Comparison of ENCODE assay signal across 22 cellular contexts in genomic region chr10:99958806-99959205, GRCh38. TPM values are rescaled to one million over a fixed set of nuclear protein-coding genes. Genes with fewer than 3 reads are reported as not detected.
DNase-seq lines count a peak whose midpoint lies in the region; ATAC-seq, FAIRE-seq and TF ChIP-seq lines count a peak whose summit lies in the region.
"Had no signal": no experiment of that assay in that cellular context is flagged by ENCODE, and none has a peak within 500 bp of the region (broad histone marks: within the 10 kb centered on the region; RNA-seq: fewer than 3 reads in every experiment).

No MANE protein-coding gene starts in this region.

- peak; percentile 62 for FAIRE-seq in A204.1 (lab: Jason Lieb, UNC)
- FAIRE-seq in K562 (lab: Jason Lieb, UNC), result no peak
- FAIRE-seq in kidney (lab: Jason Lieb, UNC), result peak; percentile 21
- FAIRE-seq: H54 had no signal

- DNase-seq in K562 (ENCODE audit: extremely low read depth in 1 of 4, low spot score in 3 of 4), result no peak
- no peak for DNase-seq in kidney
- DNase-seq in stimulated activated CD4-positive, alpha-beta T cell treated with anti-CD3 and anti-CD28 coated beads, Interleukin-4, amount 100 ng/mL, for 24 hours, result no peak
- DNase-seq in NCI-H1092 (lab: John Stamatoyannopoulos, UW), result no peak
- DNase-seq in NCI-H2196 (lab: John Stamatoyannopoulos, UW; ENCODE audit: unreplicated experiment), result no peak
- DNase-seq: 8988T, EL, GF-D8, Kasumi-1, MG63, NCI-H1048, NCI-H1436 treated with DMSO at 0.1 percent for 48 hours, NCI-H2029, NCI-H226, NCI-H510A treated with DMSO at 0.1 percent for 48 hours, NCI-H82, SJCRH30 had no signal

- BruUV-seq in K562 (replicated peaks; lab: Mats Ljungman, UMichigan), result no TSS peak

- TF ChIP-seq EP300 in K562 (IDR thresholded peaks at IDR 0.05; ENCODE audit: low read length), result no peak

- H3K79me2 ChIP-seq in K562 (ENCODE audit: control insufficient read depth, insufficient read depth, low read length), result no peaks in the 10 kb centered on the region

- intact Hi-C loops in K562 (cut with micrococcal nuclease), result no loop called here
- intact Hi-C loops in kidney (cut with DNase I), result no loop called here

- H3K4me1 ChIP-seq in K562 (replicated peaks in 1 of 2; ENCODE audit: control insufficient read depth in 2 of 2, insufficient read depth in 2 of 2, low read length in 2 of 2) (no peaks in the 10 kb centered on the region), kidney (ENCODE audit: control insufficient read depth in 1 of 2, insufficient read depth in 1 of 2, low read depth in 1 of 2, low read length in 2 of 2) (no peaks in the 10 kb centered on the region), skeletal muscle satellite cell (ENCODE audit: control insufficient read depth, insufficient read depth, low read length) (peaks cover 17% of the 10 kb centered on the region)
- H3K4me1 ChIP-seq: SJCRH30 had no signal

- H3K4me2 ChIP-seq in K562 (ENCODE audit: insufficient read depth, low read length), result no peak overlapping the region
- peak overlapping the region; percentile 23 for H3K4me2 ChIP-seq in skeletal muscle satellite cell (ENCODE audit: low read length)

- no peak overlapping the region for H2AFZ ChIP-seq in K562 (ENCODE audit: low read depth, low read length)

- in situ Hi-C loops in K562 (cut with MboI), result no loop called here

- 94% methylated on average over 6 of the region's 6 CpGs for WGBS in K562 (ENCODE audit: insufficient coverage, low coverage, missing lambda C conversion rate)

- CTCF ChIA-PET in K562 (lab: Yijun Ruan, JAX; ENCODE audit: low intra/inter-chr PET ratio), result no interaction called here

- H3K9me1 ChIP-seq in K562 (ENCODE audit: control insufficient read depth, insufficient read depth, low read length), result no peaks in the 10 kb centered on the region

- no peak for TF ChIP-seq RAD21 in K562 (CRISPR knock-in tag; conservative IDR thresholded peaks at IDR 0.05 in 1 of 2, IDR thresholded peaks at IDR 0.05 in 1 of 2)

- ATAC-seq in K562 (no peak), GM21423 (IDR thresholded peaks at IDR 0.05; ENCODE audit: unreplicated experiment) (no peak)
- ATAC-seq: Panc1 had no signal

- POLR2A ChIA-PET in K562 (lab: Yijun Ruan, JAX), result no interaction called here

- no peak overlapping the region for H3K9ac ChIP-seq in K562 (ENCODE audit: insufficient read depth in 1 of 2, low read depth in 2 of 2, low read length in 2 of 2)
- no peak overlapping the region for H3K9ac ChIP-seq in kidney (ENCODE audit: low read length in 2 of 2)
- peak overlapping the region; percentile 3 for H3K9ac ChIP-seq in skeletal muscle satellite cell (ENCODE audit: low read depth, low read length)

- no peaks in the 10 kb centered on the region for H3K9me3 ChIP-seq in K562 (replicated peaks; ENCODE audit: control insufficient read depth, insufficient read depth, low read depth, low read length)
- H3K9me3 ChIP-seq in kidney (ENCODE audit: control insufficient read depth in 1 of 2, low read length in 2 of 2), result no peaks in the 10 kb centered on the region
- H3K9me3 ChIP-seq in skeletal muscle satellite cell (replicated peaks; ENCODE audit: low read length), result no peaks in the 10 kb centered on the region
- H3K9me3 ChIP-seq: MG63, SJCRH30 had no signal

- H3K27me3 ChIP-seq in K562 (ENCODE audit: control insufficient read depth in 2 of 2, insufficient read depth in 2 of 2, low read length in 2 of 2), result no peaks in the 10 kb centered on the region
- no peaks in the 10 kb centered on the region for H3K27me3 ChIP-seq in skeletal muscle satellite cell (ENCODE audit: control insufficient read depth, insufficient read depth, low read length)
- H3K27me3 ChIP-seq: MG63, SJCRH30 had no signal

- TF ChIP-seq CTCF in K562 (IDR thresholded peaks at IDR 0.05 in 2 of 3, conservative IDR thresholded peaks at IDR 0.05 in 1 of 3; ENCODE audit: insufficient read depth in 2 of 3, low read depth in 1 of 3, low read length in 3 of 3), result no peak
- TF ChIP-seq CTCF in kidney (IDR thresholded peaks at IDR 0.05; ENCODE audit: borderline replicate concordance, extremely low read depth, insufficient read depth), result no peak

- H3K27ac ChIP-seq in K562 (ENCODE audit: extremely low read depth, low read depth, low read length) (no peak overlapping the region), kidney (ENCODE audit: low read depth in 2 of 2, low read length in 2 of 2) (no peak overlapping the region)
- H3K27ac ChIP-seq: SJCRH30 had no signal

- no peaks in the 10 kb centered on the region for H4K20me1 ChIP-seq in K562 (replicated peaks; ENCODE audit: control insufficient read depth, insufficient read depth, low read length)

- H3K4me3 ChIP-seq in K562, result no peak overlapping the region
- H3K4me3 ChIP-seq in kidney (ENCODE audit: low read length in 2 of 2), result no peak overlapping the region
- no peak overlapping the region for H3K4me3 ChIP-seq in skeletal muscle satellite cell (ENCODE audit: low read length)
- H3K4me3 ChIP-seq: MG63, SJCRH30 had no signal

- no peak for TF ChIP-seq POLR2A in K562 (conservative IDR thresholded peaks at IDR 0.05)

- peaks cover 6% of the 10 kb centered on the region; the same call in 1 of the 3 replicates for H3K36me3 ChIP-seq in K562 (ENCODE audit: control insufficient read depth, insufficient read depth, low read length)
- H3K36me3 ChIP-seq in kidney (ENCODE audit: control insufficient read depth in 1 of 2, insufficient read depth in 2 of 2, low read length in 2 of 2), result peaks cover 5 to 15% of the 10 kb centered on the region in 2 donors
- peaks cover 44% of the 10 kb centered on the region for H3K36me3 ChIP-seq in skeletal muscle satellite cell (ENCODE audit: insufficient read depth, low read length)

TF ChIP-seq in K562, 482 proteins besides CTCF, POLR2A, EP300 and RAD21:
- TF ChIP-seq THRAP3 (IDR thresholded peaks at IDR 0.05; ENCODE audit: borderline replicate concordance) (no peak), KDM2B (CRISPR knock-in tag; IDR thresholded peaks at IDR 0.05) (no peak), ZNF277 (CRISPR knock-in tag; IDR thresholded peaks at IDR 0.05; ENCODE audit: borderline replicate concordance) (peak; percentile 75; the same call in 1 of the 2 replicates), DMBX1 (CRISPR knock-in tag; IDR thresholded peaks at IDR 0.05; ENCODE audit: borderline replicate concordance) (no peak), HDAC6 (IDR thresholded peaks at IDR 0.05; ENCODE audit: low read depth, low read length) (no peak), POLR3A (IDR thresholded peaks at IDR 0.05; ENCODE audit: borderline replicate concordance, extremely low read depth, insufficient read depth, insufficient read length) (no peak)
- TF ChIP-seq, protein P1, sequence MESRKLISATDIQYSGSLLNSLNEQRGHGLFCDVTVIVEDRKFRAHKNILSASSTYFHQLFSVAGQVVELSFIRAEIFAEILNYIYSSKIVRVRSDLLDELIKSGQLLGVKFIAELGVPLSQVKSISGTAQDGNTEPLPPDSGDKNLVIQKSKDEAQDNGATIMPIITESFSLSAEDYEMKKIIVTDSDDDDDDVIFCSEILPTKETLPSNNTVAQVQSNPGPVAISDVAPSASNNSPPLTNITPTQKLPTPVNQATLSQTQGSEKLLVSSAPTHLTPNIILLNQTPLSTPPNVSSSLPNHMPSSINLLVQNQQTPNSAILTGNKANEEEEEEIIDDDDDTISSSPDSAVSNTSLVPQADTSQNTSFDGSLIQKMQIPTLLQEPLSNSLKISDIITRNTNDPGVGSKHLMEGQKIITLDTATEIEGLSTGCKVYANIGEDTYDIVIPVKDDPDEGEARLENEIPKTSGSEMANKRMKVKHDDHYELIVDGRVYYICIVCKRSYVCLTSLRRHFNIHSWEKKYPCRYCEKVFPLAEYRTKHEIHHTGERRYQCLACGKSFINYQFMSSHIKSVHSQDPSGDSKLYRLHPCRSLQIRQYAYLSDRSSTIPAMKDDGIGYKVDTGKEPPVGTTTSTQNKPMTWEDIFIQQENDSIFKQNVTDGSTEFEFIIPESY (CRISPR knock-in tag; IDR thresholded peaks at IDR 0.05), result no peak

RNA-seq across cellular contexts. Expression of gene DNMBP, which starts 50.9 kb away (rescaled TPM):
- 9.9 and 13.0 TPM in 2 replicates for total RNA-seq in K562 (2011; cell fraction: chromatin; rRNA removed; ENCODE audit: low replicate concordance)
- 4.3 and 4.8 TPM in 2 replicates for total RNA-seq in K562 (2011; cell fraction: nucleolus; rRNA removed)
- total RNA-seq in K562 (2011; cell fraction: nucleoplasm; rRNA removed), result 5.6 and 6.0 TPM in 2 replicates
- total RNA-seq in K562 (2014; rRNA removed), result 1.8 and 1.9 TPM in 2 replicates
- total RNA-seq in K562 (2014; rRNA removed; fragmentation: Illumina TruSeq; extraction: Trizol), result 2.1 and 2.2 TPM in 2 replicates
- 2.8 and 3.2 TPM in 2 replicates for total RNA-seq in K562 (2015; rRNA removed; fragmentation: Illumina TruSeq; extraction: Trizol)
- total RNA-seq in K562 (2021), result 3.2 and 3.5 TPM in 2 replicates
- 2.1 and 3.2 TPM in 2 replicates for polyA plus RNA-seq in K562 (2011; rRNA removed)
- polyA plus RNA-seq in K562 (2011; cell fraction: cytosol; rRNA removed), result 1.8 and 3.2 TPM in 2 replicates
- polyA plus RNA-seq in K562 (2011; cell fraction: nucleus; rRNA removed), result 3.3 and 3.7 TPM in 2 replicates
- polyA plus RNA-seq in K562 (2012), result 2.6 and 3.5 TPM in 2 replicates
- 3.1 and 3.7 TPM in 2 replicates for polyA plus RNA-seq in K562 (2014; fragmentation: Illumina TruSeq; extraction: Trizol)
- polyA plus RNA-seq in K562 (2014; fragmentation: Nextera tagmentation; extraction: Ambion mirVana), result 1 to 10 TPM in 1 of 2 experiments, under 1 TPM in 1; 0.83 to 1.1 TPM
- 1.8 and 2.3 TPM in 2 replicates for polyA plus RNA-seq in K562 (2014; rRNA removed)
- polyA minus RNA-seq in K562 (2011; rRNA and poly(A)+ RNA removed), result 3.6 and 5.0 TPM in 2 replicates
- polyA minus RNA-seq in K562 (2011; cell fraction: cytosol; rRNA and poly(A)+ RNA removed), result 2.9 and 3.6 TPM in 2 replicates
- 2.8 and 5.0 TPM in 2 replicates for polyA minus RNA-seq in K562 (2011; cell fraction: nucleus; rRNA and poly(A)+ RNA removed)
- total RNA-seq in kidney, result 23.7 TPM
- polyA plus RNA-seq in kidney (ENCODE audit: insufficient read depth, low read depth, low replicate concordance), result 11.6 TPM
- 19.0 and 21.5 TPM in 2 replicates for total RNA-seq in skeletal muscle satellite cell (2012; rRNA removed)
